ENCODE assay signal across 9 cellular contexts in the genomic region with DNA sequence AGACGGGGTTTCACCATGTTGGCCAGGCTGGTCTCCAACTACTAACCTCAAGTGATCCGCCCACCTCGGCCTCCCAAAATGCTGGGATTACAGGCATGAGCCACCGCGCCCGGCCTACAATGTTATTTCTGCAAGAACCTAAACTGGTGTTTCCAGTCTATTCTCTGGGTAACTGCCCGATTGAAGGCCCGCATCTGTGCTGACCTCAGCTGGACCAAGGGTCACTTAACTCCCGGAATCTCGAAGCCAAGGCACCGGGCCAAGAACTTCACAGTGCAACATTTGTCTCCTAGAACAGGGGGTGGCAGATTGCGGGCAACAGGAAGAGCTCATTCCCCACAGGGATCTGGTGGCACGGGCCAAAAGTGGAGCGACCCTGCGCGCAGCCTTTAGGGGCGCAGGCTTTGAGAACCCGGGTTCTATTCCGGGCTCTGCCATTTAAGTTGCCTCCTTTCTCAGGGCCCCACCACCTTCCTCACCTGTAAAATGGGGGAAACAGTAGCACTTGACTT. TPM values are rescaled to one million over a fixed set of nuclear protein-coding genes. Genes with fewer than 3 reads are reported as not detected.
DNase-seq lines count a peak whose midpoint lies in the region; ATAC-seq and TF ChIP-seq lines count a peak whose summit lies in the region.
"Had no signal": no experiment of that assay in that cellular context is flagged by ENCODE, and none has a peak within 500 bp of the region (broad histone marks: within the 10 kb centered on the region; RNA-seq: fewer than 3 reads in every experiment).

No MANE protein-coding gene starts in this region.

- peak; percentile 60 for DNase-seq in NCI-H748 (lab: John Stamatoyannopoulos, UW; ENCODE audit: unreplicated experiment)
- no peak for DNase-seq in NCI-H748 treated with DMSO at 0.1 percent for 48 hours (lab: John Stamatoyannopoulos, UW)
- peak; percentile 21 for DNase-seq in MM.1S
- DNase-seq in astrocyte of the hippocampus (ENCODE audit: low read depth, low spot score): peak; percentile 61
- peak; percentile 79 to 82 for DNase-seq in hippocampal formation (lab: John Stamatoyannopoulos, UW)
- no peak for DNase-seq in progenitor cell of endocrine pancreas (ENCODE audit: low spot score, unreplicated experiment)

- no peaks in the 10 kb centered on the region for H3K27me3 Mint-ChIP-seq in progenitor cell of endocrine pancreas

- no peaks in the 10 kb centered on the region for H3K36me3 ChIP-seq in MM.1S (replicated peaks; ENCODE audit: insufficient read depth, low read length)

- peak overlapping the region; percentile 82 for H3K4me3 Mint-ChIP-seq in progenitor cell of endocrine pancreas (ENCODE audit: low read depth)

- H3K9me3 Mint-ChIP-seq in progenitor cell of endocrine pancreas (ENCODE audit: low read depth): no peaks in the 10 kb centered on the region

- H3K9me2 ChIP-seq in MM.1S (replicated peaks; ENCODE audit: insufficient read depth, low read length): no peaks in the 10 kb centered on the region

- no peaks in the 10 kb centered on the region for H4K20me1 ChIP-seq in MM.1S (ENCODE audit: insufficient read depth, low read length)

- H3K9ac ChIP-seq in MM.1S (ENCODE audit: low read length): peak overlapping the region; percentile 83

- no peak overlapping the region; the same call in 1 of the 2 replicates for H3K27ac ChIP-seq in MM.1S (ENCODE audit: low read length)

- H2AFZ ChIP-seq in MM.1S (ENCODE audit: low read length): peak overlapping the region; percentile 87

- TF ChIP-seq CTCF in MM.1S (IDR thresholded peaks at IDR 0.05; ENCODE audit: low read length) (no peak; the same call in 1 of the 2 replicates), progenitor cell of endocrine pancreas (IDR thresholded peaks at IDR 0.05; ENCODE audit: unreplicated experiment) (peak; percentile 12)

- H3K4me3 ChIP-seq in MM.1S (ENCODE audit: low read length): peak overlapping the region; percentile 94

- H3K27me3 ChIP-seq in MM.1S (replicated peaks; ENCODE audit: insufficient read depth, low read length): no peaks in the 10 kb centered on the region

- ATAC-seq in GM18873 (IDR thresholded peaks at IDR 0.05; ENCODE audit: low FRiP score, unreplicated experiment) (no peak), GM18870 (IDR thresholded peaks at IDR 0.05; ENCODE audit: unreplicated experiment) (no peak)

- peak overlapping the region; percentile 58 for H3K4me2 ChIP-seq in MM.1S (ENCODE audit: low read depth, low read length)

- no peaks in the 10 kb centered on the region for H3F3A ChIP-seq in MM.1S (ENCODE audit: insufficient read depth, low read length)

- no peaks in the 10 kb centered on the region for H3K9me3 ChIP-seq in MM.1S (replicated peaks; ENCODE audit: insufficient read depth, low read length)

- peak overlapping the region; percentile 91 for H3K27ac Mint-ChIP-seq in progenitor cell of endocrine pancreas

- peaks cover 7% of the 10 kb centered on the region for H3K4me1 Mint-ChIP-seq in progenitor cell of endocrine pancreas (ENCODE audit: low read depth)

- H3K36me3 Mint-ChIP-seq in progenitor cell of endocrine pancreas (ENCODE audit: insufficient read depth): no peaks in the 10 kb centered on the region

- H3K79me2 ChIP-seq in MM.1S (ENCODE audit: low read length): peaks cover 43% of the 10 kb centered on the region

- no peaks in the 10 kb centered on the region for H3K4me1 ChIP-seq in MM.1S (ENCODE audit: low read length)

RNA-seq across cellular contexts. Expression of a gene that starts 0.8 kb away (rescaled TPM):
- 36.1 and 36.6 TPM in 2 replicates for total RNA-seq in progenitor cell of endocrine pancreas

RNA-seq across cellular contexts. Expression of a gene that starts 15.0 kb away (rescaled TPM):
- total RNA-seq in progenitor cell of endocrine pancreas: not detected in 2 replicates
- total RNA-seq: glomerular endothelial cell had no signal

RNA-seq across cellular contexts. Expression of a gene that starts 47.5 kb away (rescaled TPM):
- total RNA-seq in progenitor cell of endocrine pancreas: 16.6 and 17.7 TPM in 2 replicates

RNA-seq across cellular contexts. Expression of a gene that starts 47.8 kb away (rescaled TPM):
- total RNA-seq in progenitor cell of endocrine pancreas: 60.4 and 63.2 TPM in 2 replicates

Comparison
In these comparisons a context has a peak if more than half of its experiments do, and no peak if none do; other contexts are left out.
1. DNase-seq: peak in NCI-H748 (single experiment), MM.1S (single experiment), astrocyte of the hippocampus (single experiment) and hippocampal formation (2 of 2); none in NCI-H748 treated with DMSO at 0.1 percent for 48 hours (single experiment) and progenitor cell of endocrine pancreas (single experiment).